In the genomic region with DNA sequence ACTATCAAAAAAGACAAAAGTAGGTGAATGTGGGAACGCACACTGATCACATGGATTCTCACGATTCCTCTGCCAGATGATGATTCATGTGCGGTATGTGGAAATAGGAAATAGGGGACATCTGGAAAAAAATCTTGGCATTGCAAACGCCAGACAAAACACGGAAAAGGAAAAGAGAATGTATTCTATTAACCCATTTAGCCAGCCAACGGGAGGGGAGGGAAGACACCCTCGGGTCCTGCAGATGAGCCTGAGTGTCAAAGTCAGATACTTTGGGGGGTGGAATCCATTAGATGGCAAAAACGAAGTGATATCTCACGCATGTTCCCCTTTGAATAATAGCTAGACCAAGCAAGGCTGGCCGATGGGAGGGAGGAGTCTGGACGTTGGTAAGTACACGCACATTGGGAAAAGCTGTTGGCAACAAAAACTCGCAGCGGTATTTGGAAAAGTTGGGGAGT, we compare ENCODE assay signal across 1 cellular context.
TF ChIP-seq lines count a peak whose summit lies in the region.

No MANE protein-coding gene starts in this region.

TF ChIP-seq in HepG2, 621 proteins besides CTCF, POLR2A, EP300 and RAD21 (continued from another document):
- TF ChIP-seq, protein P1, sequence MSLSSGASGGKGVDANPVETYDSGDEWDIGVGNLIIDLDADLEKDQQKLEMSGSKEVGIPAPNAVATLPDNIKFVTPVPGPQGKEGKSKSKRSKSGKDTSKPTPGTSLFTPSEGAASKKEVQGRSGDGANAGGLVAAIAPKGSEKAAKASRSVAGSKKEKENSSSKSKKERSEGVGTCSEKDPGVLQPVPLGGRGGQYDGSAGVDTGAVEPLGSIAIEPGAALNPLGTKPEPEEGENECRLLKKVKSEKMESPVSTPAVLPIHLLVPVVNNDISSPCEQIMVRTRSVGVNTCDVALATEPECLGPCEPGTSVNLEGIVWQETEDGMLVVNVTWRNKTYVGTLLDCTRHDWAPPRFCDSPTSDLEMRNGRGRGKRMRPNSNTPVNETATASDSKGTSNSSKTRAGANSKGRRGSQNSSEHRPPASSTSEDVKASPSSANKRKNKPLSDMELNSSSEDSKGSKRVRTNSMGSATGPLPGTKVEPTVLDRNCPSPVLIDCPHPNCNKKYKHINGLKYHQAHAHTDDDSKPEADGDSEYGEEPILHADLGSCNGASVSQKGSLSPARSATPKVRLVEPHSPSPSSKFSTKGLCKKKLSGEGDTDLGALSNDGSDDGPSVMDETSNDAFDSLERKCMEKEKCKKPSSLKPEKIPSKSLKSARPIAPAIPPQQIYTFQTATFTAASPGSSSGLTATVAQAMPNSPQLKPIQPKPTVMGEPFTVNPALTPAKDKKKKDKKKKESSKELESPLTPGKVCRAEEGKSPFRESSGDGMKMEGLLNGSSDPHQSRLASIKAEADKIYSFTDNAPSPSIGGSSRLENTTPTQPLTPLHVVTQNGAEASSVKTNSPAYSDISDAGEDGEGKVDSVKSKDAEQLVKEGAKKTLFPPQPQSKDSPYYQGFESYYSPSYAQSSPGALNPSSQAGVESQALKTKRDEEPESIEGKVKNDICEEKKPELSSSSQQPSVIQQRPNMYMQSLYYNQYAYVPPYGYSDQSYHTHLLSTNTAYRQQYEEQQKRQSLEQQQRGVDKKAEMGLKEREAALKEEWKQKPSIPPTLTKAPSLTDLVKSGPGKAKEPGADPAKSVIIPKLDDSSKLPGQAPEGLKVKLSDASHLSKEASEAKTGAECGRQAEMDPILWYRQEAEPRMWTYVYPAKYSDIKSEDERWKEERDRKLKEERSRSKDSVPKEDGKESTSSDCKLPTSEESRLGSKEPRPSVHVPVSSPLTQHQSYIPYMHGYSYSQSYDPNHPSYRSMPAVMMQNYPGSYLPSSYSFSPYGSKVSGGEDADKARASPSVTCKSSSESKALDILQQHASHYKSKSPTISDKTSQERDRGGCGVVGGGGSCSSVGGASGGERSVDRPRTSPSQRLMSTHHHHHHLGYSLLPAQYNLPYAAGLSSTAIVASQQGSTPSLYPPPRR (CRISPR knock-in tag; IDR thresholded peaks at IDR 0.05; ENCODE audit: borderline replicate concordance), result no peak
- TF ChIP-seq SMAD9 (CRISPR knock-in tag; IDR thresholded peaks at IDR 0.05) (no peak), PAF1 (CRISPR knock-in tag; IDR thresholded peaks at IDR 0.05) (no peak), TBX2 (CRISPR knock-in tag; IDR thresholded peaks at IDR 0.05; ENCODE audit: borderline replicate concordance) (no peak), NCOA5 (CRISPR knock-in tag; IDR thresholded peaks at IDR 0.05) (no peak), CREB1 (IDR thresholded peaks at IDR 0.05) (no peak), CREB1 (CRISPR knock-in tag; IDR thresholded peaks at IDR 0.05) (no peak), ZNF441 (CRISPR knock-in tag; IDR thresholded peaks at IDR 0.05; ENCODE audit: borderline replicate concordance) (no peak), HHEX (CRISPR knock-in tag; IDR thresholded peaks at IDR 0.05) (no peak), IRX3 (CRISPR knock-in tag; IDR thresholded peaks at IDR 0.05; ENCODE audit: borderline replicate concordance, low read depth) (no peak)
- TF ChIP-seq, protein P2, sequence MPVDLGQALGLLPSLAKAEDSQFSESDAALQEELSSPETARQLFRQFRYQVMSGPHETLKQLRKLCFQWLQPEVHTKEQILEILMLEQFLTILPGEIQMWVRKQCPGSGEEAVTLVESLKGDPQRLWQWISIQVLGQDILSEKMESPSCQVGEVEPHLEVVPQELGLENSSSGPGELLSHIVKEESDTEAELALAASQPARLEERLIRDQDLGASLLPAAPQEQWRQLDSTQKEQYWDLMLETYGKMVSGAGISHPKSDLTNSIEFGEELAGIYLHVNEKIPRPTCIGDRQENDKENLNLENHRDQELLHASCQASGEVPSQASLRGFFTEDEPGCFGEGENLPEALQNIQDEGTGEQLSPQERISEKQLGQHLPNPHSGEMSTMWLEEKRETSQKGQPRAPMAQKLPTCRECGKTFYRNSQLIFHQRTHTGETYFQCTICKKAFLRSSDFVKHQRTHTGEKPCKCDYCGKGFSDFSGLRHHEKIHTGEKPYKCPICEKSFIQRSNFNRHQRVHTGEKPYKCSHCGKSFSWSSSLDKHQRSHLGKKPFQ (CRISPR knock-in tag; IDR thresholded peaks at IDR 0.05; ENCODE audit: insufficient replicate concordance), result no peak
